ENCODE assay signal across 24 cellular contexts in the genomic region with DNA sequence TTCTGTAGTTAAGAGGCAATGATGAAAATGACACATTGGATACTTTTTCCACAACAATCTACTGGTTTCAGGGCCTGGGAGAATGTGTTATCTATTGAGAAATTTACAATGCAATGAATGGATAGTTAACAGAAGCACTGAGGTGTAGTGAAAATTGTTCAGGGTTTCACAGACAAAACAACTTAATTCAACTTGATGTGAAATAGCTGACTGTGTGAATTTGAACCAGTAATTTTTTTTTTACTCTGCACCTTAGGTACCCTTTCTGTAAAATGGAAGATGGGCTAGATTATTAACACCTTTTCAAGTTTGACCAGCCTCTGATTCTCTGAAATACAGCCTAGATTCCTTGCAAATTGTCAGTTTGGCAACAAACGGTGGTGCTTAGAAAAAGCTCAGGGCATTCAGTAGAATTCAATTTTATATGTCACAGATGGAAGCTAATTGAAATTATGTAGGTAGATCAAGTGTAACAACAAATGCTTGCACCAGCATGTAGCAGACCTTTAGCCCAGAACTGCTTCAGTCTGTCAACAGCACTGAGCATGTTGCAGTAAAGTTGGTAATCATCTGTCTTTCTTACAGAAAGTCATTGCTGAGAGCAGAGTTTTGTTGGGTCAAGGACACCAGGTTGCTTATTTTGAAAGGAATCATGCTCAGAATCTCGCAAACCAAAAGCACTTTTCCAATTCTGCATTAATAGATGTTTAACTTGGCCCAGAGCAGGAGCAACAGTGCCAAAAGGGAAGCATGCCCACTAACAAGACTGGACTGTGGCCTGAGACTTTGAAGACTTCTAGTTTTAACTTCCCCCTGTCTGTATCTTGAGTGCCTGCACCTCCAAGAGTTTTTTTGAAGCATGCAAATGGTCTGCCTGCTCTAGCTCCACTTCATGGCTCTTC.
"Had no signal": no experiment of that assay in that cellular context is flagged by ENCODE, and none has a peak within 500 bp of the region (broad histone marks: within the 10 kb centered on the region; RNA-seq: fewer than 3 reads in every experiment).

No MANE protein-coding gene starts in this region.

- H3K27me3 ChIP-seq: brain microvascular endothelial cell, dorsolateral prefrontal cortex, esophagus squamous epithelium, gastroesophageal sphincter, transverse colon, uterus had no signal

- H3K27me3 Mint-ChIP-seq: activated T-cell treated with anti-CD3 and anti-CD28 coated beads, Interleukin-2, amount 50 U/mL, for 24 hours; activated T-helper 17 cell treated with anti-CD3 and anti-CD28 coated beads, Interleukin-2, amount 50 U/mL, for 72 hours; memory B cell had no signal

- ATAC-seq: activated naive CD4-positive, alpha-beta T cell treated with anti-CD3 and anti-CD28 coated beads, Interleukin-2, amount 50 U/mL, for 72 hours; activated T-helper 17 cell treated with anti-CD3 and anti-CD28 coated beads, Interleukin-2, amount 50 U/mL, for 72 hours; gastroesophageal sphincter; sciatic nerve; stimulated activated effector memory CD8-positive, alpha-beta T cell treated with anti-CD3 and anti-CD28 coated beads, Interleukin-12 subunit alpha, Interleukin-12 subunit beta, amount 100 ng/mL, for 72 hours had no signal

- H3K4me3 Mint-ChIP-seq: activated T-cell treated with anti-CD3 and anti-CD28 coated beads, Interleukin-2, amount 50 U/mL, for 24 hours; activated T-helper 17 cell treated with anti-CD3 and anti-CD28 coated beads, Interleukin-2, amount 50 U/mL, for 72 hours; memory B cell; nephron; stimulated activated effector memory CD8-positive, alpha-beta T cell treated with anti-CD3 and anti-CD28 coated beads, Interleukin-12 subunit alpha, Interleukin-12 subunit beta, amount 100 ng/mL, for 72 hours; T-helper 2 cell treated with Interferon-gamma antibody and Interleukin-4, amounts not matched to agents 5 μg/mL and 100 μg/mL, for 36 hours had no signal

- H3K36me3 ChIP-seq: brain microvascular endothelial cell, esophagus squamous epithelium, gastroesophageal sphincter, transverse colon, uterus, WERI-Rb-1 had no signal

- FAIRE-seq: colon, islet of Langerhans, small intestine had no signal

- H3K36me3 Mint-ChIP-seq: activated naive CD4-positive, alpha-beta T cell treated with anti-CD3 and anti-CD28 coated beads, Interleukin-2, amount 50 U/mL, for 72 hours; memory B cell; stimulated activated effector memory CD8-positive, alpha-beta T cell treated with anti-CD3 and anti-CD28 coated beads, Interleukin-12 subunit alpha, Interleukin-12 subunit beta, amount 100 ng/mL, for 72 hours had no signal

- H3K27ac ChIP-seq: brain microvascular endothelial cell, dorsolateral prefrontal cortex, esophagus squamous epithelium, gastroesophageal sphincter, transverse colon, uterus, WERI-Rb-1 had no signal

- H3K27ac Mint-ChIP-seq: activated naive CD4-positive, alpha-beta T cell treated with anti-CD3 and anti-CD28 coated beads, Interleukin-2, amount 50 U/mL, for 72 hours; activated T-cell treated with anti-CD3 and anti-CD28 coated beads, Interleukin-2, amount 50 U/mL, for 24 hours; activated T-helper 17 cell treated with anti-CD3 and anti-CD28 coated beads, Interleukin-2, amount 50 U/mL, for 72 hours; memory B cell; nephron; stimulated activated effector memory CD8-positive, alpha-beta T cell treated with anti-CD3 and anti-CD28 coated beads, Interleukin-12 subunit alpha, Interleukin-12 subunit beta, amount 100 ng/mL, for 72 hours; T-helper 2 cell treated with Interferon-gamma antibody and Interleukin-4, amounts not matched to agents 5 μg/mL and 100 μg/mL, for 36 hours had no signal

- H3K4me1 ChIP-seq: esophagus squamous epithelium, gastroesophageal sphincter, transverse colon, uterus had no signal

- H3K9me3 ChIP-seq: esophagus squamous epithelium, gastroesophageal sphincter, transverse colon, uterus had no signal

- H3K4me1 Mint-ChIP-seq: activated T-helper 17 cell treated with anti-CD3 and anti-CD28 coated beads, Interleukin-2, amount 50 U/mL, for 72 hours; memory B cell; nephron; stimulated activated effector memory CD8-positive, alpha-beta T cell treated with anti-CD3 and anti-CD28 coated beads, Interleukin-12 subunit alpha, Interleukin-12 subunit beta, amount 100 ng/mL, for 72 hours had no signal

- DNase-seq: activated CD4-positive, alpha-beta T cell treated with anti-CD3 and anti-CD28 coated beads, Interleukin-2, amount 50 U/mL, for 1 hour; activated CD4-positive, CD25-positive, alpha-beta regulatory T cell treated with anti-CD3 and anti-CD28 coated beads, Interleukin-2, amount 50 U/mL, for 72 hours; activated T-cell treated with anti-CD3 and anti-CD28 coated beads, Interleukin-2, amount 50 U/mL, for 24 hours; aorta; brain microvascular endothelial cell; dorsolateral prefrontal cortex; esophagus squamous epithelium; head of caudate nucleus; nucleus accumbens; small intestine; stimulated activated CD4-positive, alpha-beta T cell treated with anti-CD3 and anti-CD28 coated beads, Interleukin-2, amount 100 ng/mL, for 24 hours; transverse colon; uterus; WERI-Rb-1 had no signal

- H3K9me3 Mint-ChIP-seq: nephron had no signal

- H3K4me3 ChIP-seq: dorsolateral prefrontal cortex, esophagus squamous epithelium, gastroesophageal sphincter, transverse colon, uterus had no signal
